ENCODE assay signal across 25 cellular contexts in the genomic region with DNA sequence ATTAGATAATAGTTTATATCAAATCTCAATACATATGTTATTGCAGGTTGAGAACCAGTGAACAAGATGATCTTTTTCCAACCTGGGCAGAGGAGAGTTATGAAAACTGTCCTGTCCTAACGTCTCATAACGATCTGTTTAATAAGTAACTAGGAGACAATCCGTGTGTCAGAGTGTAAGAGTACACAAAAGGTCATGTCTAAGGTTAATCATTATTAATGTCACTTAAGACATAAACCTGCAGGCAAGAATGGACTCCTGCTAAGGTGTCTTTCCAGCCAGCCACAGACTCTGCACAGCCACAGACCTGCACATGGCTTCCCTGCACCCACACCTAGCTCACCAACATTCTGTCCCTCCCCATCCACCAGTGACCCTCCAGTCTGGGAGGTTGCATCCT. TPM values are rescaled to one million over a fixed set of nuclear protein-coding genes. Genes with fewer than 3 reads are reported as not detected.
"Had no signal": no experiment of that assay in that cellular context is flagged by ENCODE, and none has a peak within 500 bp of the region (broad histone marks: within the 10 kb centered on the region; RNA-seq: fewer than 3 reads in every experiment).

No MANE protein-coding gene starts in this region.

- H3K27ac ChIP-seq: breast epithelium, esophagus muscularis mucosa, gastroesophageal sphincter, heart right ventricle, left ventricle myocardium inferior, right atrium auricular region, skin epidermis, tibial nerve, uterus had no signal

- H3K4me1 ChIP-seq: breast epithelium, esophagus muscularis mucosa, gastroesophageal sphincter, left ventricle myocardium inferior, right atrium auricular region, tibial nerve, uterus had no signal

- H3K27ac Mint-ChIP-seq: activated T-cell treated with anti-CD3 and anti-CD28 coated beads, Interleukin-2, amount 50 U/mL, for 72 hours; stimulated activated naive CD8-positive, alpha-beta T cell treated with anti-CD3 and anti-CD28 coated beads, Interleukin-15, Interleukin-2, amounts not matched to agents 100 ng/mL and 50 ng/mL, for 24 hours had no signal

- H3K9me3 Mint-ChIP-seq: activated T-cell treated with anti-CD3 and anti-CD28 coated beads, Interleukin-2, amount 50 U/mL, for 72 hours; stimulated activated naive CD8-positive, alpha-beta T cell treated with anti-CD3 and anti-CD28 coated beads, Interleukin-15, Interleukin-2, amounts not matched to agents 100 ng/mL and 50 ng/mL, for 24 hours had no signal

- H3K27me3 ChIP-seq: breast epithelium, heart right ventricle, right atrium auricular region, tibial nerve, uterus had no signal

- H3K36me3 ChIP-seq: breast epithelium, esophagus muscularis mucosa, gastroesophageal sphincter, heart right ventricle, left ventricle myocardium inferior, right atrium auricular region, tibial nerve, uterus had no signal

- H3K9me3 ChIP-seq: breast epithelium, esophagus muscularis mucosa, gastroesophageal sphincter, heart right ventricle, left ventricle myocardium inferior, right atrium auricular region, uterus had no signal

- ATAC-seq: activated T-cell treated with anti-CD3 and anti-CD28 coated beads, Interleukin-2, amount 50 U/mL, for 72 hours; gastroesophageal sphincter; heart right ventricle had no signal

- H3K4me3 Mint-ChIP-seq: activated T-cell treated with anti-CD3 and anti-CD28 coated beads, Interleukin-2, amount 50 U/mL, for 72 hours; stimulated activated naive CD8-positive, alpha-beta T cell treated with anti-CD3 and anti-CD28 coated beads, Interleukin-15, Interleukin-2, amounts not matched to agents 100 ng/mL and 50 ng/mL, for 24 hours had no signal

- H3K4me3 ChIP-seq: breast epithelium, esophagus muscularis mucosa, gastroesophageal sphincter, heart right ventricle, left ventricle myocardium inferior, right atrium auricular region, skin epidermis, tibial nerve, uterus had no signal

- DNase-seq: activated CD4-positive, alpha-beta T cell treated with anti-CD3 and anti-CD28 coated beads, Interleukin-2, amount 50 U/mL, for 1 hour; activated CD8-positive, alpha-beta memory T cell treated with anti-CD3 and anti-CD28 coated beads for 24 hours; activated effector memory CD4-positive, alpha-beta T cell treated with anti-CD3 and anti-CD28 coated beads, Interleukin-2, amount 50 U/mL, for 16 hours; activated naive CD4-positive, alpha-beta T cell treated with anti-CD3 and anti-CD28 coated beads, Interleukin-2, amount 50 U/mL, for 16 hours; activated T-cell treated with anti-CD3 and anti-CD28 coated beads, Interleukin-2, amount 50 U/mL, for 72 hours; cerebellar nuclear complex; effector CD4-positive, alpha-beta T cell; heart right ventricle; left ventricle myocardium inferior; occipital lobe; stimulated activated CD4-positive, alpha-beta T cell treated with anti-CD3 and anti-CD28 coated beads, Interleukin-15, amount 100 ng/mL, for 24 hours; stimulated activated CD4-positive, alpha-beta T cell treated with anti-CD3 and anti-CD28 coated beads, Interleukin-2, amount 100 ng/mL, for 48 hours; T1000; uterus had no signal

- FAIRE-seq: astrocyte had no signal

RNA-seq across cellular contexts. Expression of a gene that starts 10.1 kb away (rescaled TPM):
- total RNA-seq: activated T-cell treated with anti-CD3 and anti-CD28 coated beads, Interleukin-2, amount 50 U/mL, for 72 hours; occipital lobe; T-helper 1 cell treated with Interleukin-12 subunit alpha and Interleukin-12 subunit beta and Interleukin-4 antibody, amounts not matched to agents 30 ng/mL and 1 ng/mL, for 36 hours had no signal
- polyA plus RNA-seq: neural cell had no signal

RNA-seq across cellular contexts. Expression of a gene that starts 40.2 kb away (rescaled TPM):
- total RNA-seq: esophagus muscularis mucosa, heart right ventricle, posterior vena cava, right atrium auricular region, tibial nerve, uterus had no signal
